Comparison of ENCODE assay signal across 23 cellular contexts in genomic region chr1:14228677-14229076, GRCh38.
"Had no signal": no experiment of that assay in that cellular context is flagged by ENCODE, and none has a peak within 500 bp of the region (broad histone marks: within the 10 kb centered on the region; RNA-seq: fewer than 3 reads in every experiment).

No MANE protein-coding gene starts in this region.

- H3K4me3 ChIP-seq: cardiac muscle cell, SK-N-MC had no signal

- ATAC-seq: activated CD4-positive, alpha-beta T cell treated with anti-CD3 and anti-CD28 coated beads for 36 hours; activated T-cell treated with anti-CD3 and anti-CD28 coated beads, Interleukin-2, amount 50 U/mL, for 72 hours had no signal

- H3K36me3 ChIP-seq: brain microvascular endothelial cell, cardiac muscle cell had no signal

- H3K27ac ChIP-seq: brain microvascular endothelial cell, cardiac muscle cell, SK-N-MC, VCaP had no signal

- DNase-seq: activated CD4-positive, alpha-beta memory T cell treated with anti-CD3 and anti-CD28 coated beads, Interleukin-2, amount 10 ng/mL, durations not matched to agents 7 days and 5 days; activated CD4-positive, alpha-beta T cell treated with anti-CD3 and anti-CD28 coated beads for 36 hours; activated CD4-positive, alpha-beta T cell treated with anti-CD3 and anti-CD28 coated beads, Interleukin-2, amount 50 U/mL, for 1 hour; activated gamma-delta T cell treated with Interleukin-2 at 50 U/mL for 16 hours; activated naive CD4-positive, alpha-beta T cell treated with anti-CD3 and anti-CD28 coated beads, Interleukin-2, amount 10 ng/mL, durations not matched to agents 7 days and 5 days; activated naive CD8-positive, alpha-beta T cell treated with anti-CD3 and anti-CD28 coated beads for 36 hours; activated T-cell treated with anti-CD3 and anti-CD28 coated beads for 4 hours; activated T-cell treated with anti-CD3 and anti-CD28 coated beads, Interleukin-2, amount 50 U/mL, for 72 hours; brain microvascular endothelial cell; NCI-H1048; NCI-H146; NCI-H187 treated with DMSO at 0.1 percent for 48 hours; NCI-H2107; NCI-H2171 treated with DMSO at 0.1 percent for 48 hours; NCI-H226; NCI-H526; NCI-H774; NK-92 treated with Interleukin-12 subunit alpha and Interleukin-12 subunit beta, amount 100 ng/mL, for 24 hours; SHP77 treated with DMSO at 0.1 percent for 48 hours; T-helper 1 cell had no signal

- H3K27me3 ChIP-seq: brain microvascular endothelial cell, cardiac muscle cell had no signal
